ENCODE assay signal across 1 cellular context in the genomic region with DNA sequence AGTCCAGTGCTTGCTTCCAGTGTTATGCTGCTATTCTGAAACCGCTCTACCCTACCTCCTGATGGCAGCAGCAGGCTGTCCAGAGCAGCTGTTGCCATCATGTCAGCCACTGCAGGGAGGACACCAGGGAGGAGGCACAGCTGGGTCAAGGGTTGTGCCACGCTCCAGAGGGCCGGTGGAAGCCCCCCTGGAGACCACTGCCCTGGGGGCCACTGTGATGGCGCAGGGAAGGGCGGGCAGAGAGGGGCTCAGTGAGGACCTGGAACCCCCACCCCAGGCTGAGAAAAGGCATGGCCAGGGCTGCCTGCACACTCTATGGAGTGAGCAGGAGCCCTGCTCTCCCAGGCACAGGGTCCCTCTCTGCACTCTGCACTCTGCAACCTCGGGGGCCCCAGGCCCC.
TF ChIP-seq lines count a peak whose summit lies in the region.

No MANE protein-coding gene starts in this region.

TF ChIP-seq in HepG2, 621 proteins besides CTCF, POLR2A, EP300 and RAD21 (continued from another document):
- TF ChIP-seq, protein P1, sequence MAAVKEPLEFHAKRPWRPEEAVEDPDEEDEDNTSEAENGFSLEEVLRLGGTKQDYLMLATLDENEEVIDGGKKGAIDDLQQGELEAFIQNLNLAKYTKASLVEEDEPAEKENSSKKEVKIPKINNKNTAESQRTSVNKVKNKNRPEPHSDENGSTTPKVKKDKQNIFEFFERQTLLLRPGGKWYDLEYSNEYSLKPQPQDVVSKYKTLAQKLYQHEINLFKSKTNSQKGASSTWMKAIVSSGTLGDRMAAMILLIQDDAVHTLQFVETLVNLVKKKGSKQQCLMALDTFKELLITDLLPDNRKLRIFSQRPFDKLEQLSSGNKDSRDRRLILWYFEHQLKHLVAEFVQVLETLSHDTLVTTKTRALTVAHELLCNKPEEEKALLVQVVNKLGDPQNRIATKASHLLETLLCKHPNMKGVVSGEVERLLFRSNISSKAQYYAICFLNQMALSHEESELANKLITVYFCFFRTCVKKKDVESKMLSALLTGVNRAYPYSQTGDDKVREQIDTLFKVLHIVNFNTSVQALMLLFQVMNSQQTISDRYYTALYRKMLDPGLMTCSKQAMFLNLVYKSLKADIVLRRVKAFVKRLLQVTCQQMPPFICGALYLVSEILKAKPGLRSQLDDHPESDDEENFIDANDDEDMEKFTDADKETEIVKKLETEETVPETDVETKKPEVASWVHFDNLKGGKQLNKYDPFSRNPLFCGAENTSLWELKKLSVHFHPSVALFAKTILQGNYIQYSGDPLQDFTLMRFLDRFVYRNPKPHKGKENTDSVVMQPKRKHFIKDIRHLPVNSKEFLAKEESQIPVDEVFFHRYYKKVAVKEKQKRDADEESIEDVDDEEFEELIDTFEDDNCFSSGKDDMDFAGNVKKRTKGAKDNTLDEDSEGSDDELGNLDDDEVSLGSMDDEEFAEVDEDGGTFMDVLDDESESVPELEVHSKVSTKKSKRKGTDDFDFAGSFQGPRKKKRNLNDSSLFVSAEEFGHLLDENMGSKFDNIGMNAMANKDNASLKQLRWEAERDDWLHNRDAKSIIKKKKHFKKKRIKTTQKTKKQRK (IDR thresholded peaks at IDR 0.05; ENCODE audit: low read length): no peak
- no peak for TF ChIP-seq TIGD3 (CRISPR knock-in tag; IDR thresholded peaks at IDR 0.05; ENCODE audit: borderline replicate concordance)
- TF ChIP-seq ZNF263 (CRISPR knock-in tag; IDR thresholded peaks at IDR 0.05): 0 out of 2 replicates have a peak, but pooled peaks have one; percentile 41
- TF ChIP-seq SMARCC2 (IDR thresholded peaks at IDR 0.05): no peak
- peak; percentile 50 for TF ChIP-seq STAG1 (CRISPR knock-in tag; IDR thresholded peaks at IDR 0.05)
TF ChIP-seq in HepG2: peak in this region for 2.
